In the genomic region with DNA sequence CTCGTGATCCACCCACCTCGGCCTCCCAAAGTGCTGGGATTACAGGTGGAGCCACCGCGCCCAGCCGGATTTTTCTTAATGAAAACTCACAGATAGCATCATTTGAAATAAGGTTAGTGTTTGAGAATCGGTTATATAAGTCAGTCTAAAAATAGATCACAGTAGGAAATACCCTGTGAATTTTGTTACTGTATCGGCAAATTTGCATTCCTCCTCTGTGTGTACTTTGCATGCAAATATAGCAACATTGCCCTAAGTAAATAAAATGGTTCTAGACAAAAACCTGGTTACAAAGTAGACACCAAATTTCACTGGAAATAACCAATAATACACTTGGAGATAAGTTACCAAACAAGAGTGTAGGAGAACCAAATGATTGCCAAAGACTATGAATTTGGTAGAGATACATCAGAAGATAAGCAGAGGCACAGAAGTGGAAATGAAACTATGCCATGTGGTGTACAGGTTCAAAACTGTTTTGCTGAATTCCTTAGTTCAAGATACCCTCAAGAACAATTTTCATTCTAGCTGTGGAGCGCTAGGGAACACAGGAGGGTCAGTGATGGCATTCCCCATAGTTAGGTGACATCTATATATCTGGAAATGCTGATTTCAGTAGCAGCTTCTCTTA, we compare ENCODE assay signal across 16 cellular contexts. TPM values are rescaled to one million over a fixed set of nuclear protein-coding genes. Genes with fewer than 3 reads are reported as not detected.
A peak's percentile ranks its signal among the peaks of the same experiment; 100 is the strongest.
DNase-seq lines count a peak whose midpoint lies in the region; ATAC-seq and TF ChIP-seq lines count a peak whose summit lies in the region.
"Had no signal": no experiment of that assay in that cellular context is flagged by ENCODE, and none has a peak within 500 bp of the region (broad histone marks: within the 10 kb centered on the region; RNA-seq: fewer than 3 reads in every experiment).

No MANE protein-coding gene starts in this region.

- H3K4me1 Mint-ChIP-seq in activated T-cell treated with anti-CD3 and anti-CD28 coated beads, Interleukin-2, amount 50 U/mL, for 24 hours (ENCODE audit: low read depth), result peaks cover 25% of the 10 kb centered on the region
- H3K4me1 Mint-ChIP-seq in T-helper 2 cell treated with Interferon-gamma antibody and Interleukin-4, amounts not matched to agents 5 μg/mL and 100 μg/mL, for 36 hours (ENCODE audit: low read depth), result peaks cover 18% of the 10 kb centered on the region

- H3K4me3 Mint-ChIP-seq in activated T-cell treated with anti-CD3 and anti-CD28 coated beads, Interleukin-2, amount 50 U/mL, for 24 hours, result no peak overlapping the region
- peak overlapping the region; percentile 63 for H3K4me3 Mint-ChIP-seq in T-helper 2 cell treated with Interferon-gamma antibody and Interleukin-4, amounts not matched to agents 5 μg/mL and 100 μg/mL, for 36 hours

- H4K20me1 ChIP-seq in osteoblast (ENCODE audit: insufficient read depth, low read length), result no peaks in the 10 kb centered on the region

- no peak overlapping the region for H3K4me2 ChIP-seq in osteoblast (ENCODE audit: insufficient read depth, low read length)

- H3K4me1 ChIP-seq in skeletal muscle tissue (ENCODE audit: control insufficient read depth in 3 of 3, insufficient read depth in 3 of 3, low read length in 3 of 3) (peaks cover 6 to 15% (median 15%) of the 10 kb centered on the region in 3 donors), osteoblast (ENCODE audit: insufficient read depth, low read length) (no peaks in the 10 kb centered on the region)

- ATAC-seq in HG03060 (IDR thresholded peaks at IDR 0.05; ENCODE audit: low read depth, unreplicated experiment) (peak; percentile 57), HG03457 (IDR thresholded peaks at IDR 0.05; ENCODE audit: unreplicated experiment) (no peak)

- no peak for TF ChIP-seq CTCF in osteoblast (IDR thresholded peaks at IDR 0.05; ENCODE audit: extremely low read depth, low read depth, low read length)

- H3K9ac ChIP-seq in skeletal muscle tissue (ENCODE audit: low read depth in 1 of 3, low read length in 3 of 3), result no peak overlapping the region

- peak overlapping the region; percentile 66 for H3K27ac Mint-ChIP-seq in activated T-cell treated with anti-CD3 and anti-CD28 coated beads, Interleukin-2, amount 50 U/mL, for 24 hours
- H3K27ac Mint-ChIP-seq in T-helper 2 cell treated with Interferon-gamma antibody and Interleukin-4, amounts not matched to agents 5 μg/mL and 100 μg/mL, for 36 hours, result peak overlapping the region; percentile 88

- H2AFZ ChIP-seq in osteoblast (ENCODE audit: low read length), result no peak overlapping the region

- H3K79me2 ChIP-seq in osteoblast (ENCODE audit: insufficient read depth, low read length), result no peaks in the 10 kb centered on the region

- H3K9me3 ChIP-seq in skeletal muscle tissue (ENCODE audit: control insufficient read depth in 3 of 3, low read length in 3 of 3), result no peaks in the 10 kb centered on the region
- H3K9me3 ChIP-seq in osteoblast (ENCODE audit: low read depth, low read length), result no peaks in the 10 kb centered on the region
- H3K9me3 ChIP-seq: left ventricle myocardium inferior had no signal

- DNase-seq in activated T-cell treated with anti-CD3 and anti-CD28 coated beads, Interleukin-2, amount 50 U/mL, for 24 hours, result no peak
- DNase-seq in activated T-cell treated with anti-CD3 and anti-CD28 coated beads for 4 hours (no peak), osteoblast (ENCODE audit: insufficient read length, low spot score, missing footprints) (no peak), DMS 273 treated with DMSO at 0.1 percent for 48 hours (lab: John Stamatoyannopoulos, UW) (no peak)
- DNase-seq in T-helper 2 cell treated with Interferon-gamma antibody and Interleukin-4, amounts not matched to agents 5 μg/mL and 100 μg/mL, for 36 hours (ENCODE audit: low spot score), result no peak
- DNase-seq: activated gamma-delta T cell treated with Interleukin-2 at 50 U/mL for 16 hours, cerebellar nuclear complex, DND-41, hippocampal formation, left ventricle myocardium inferior, NCI-H1417 treated with DMSO at 0.1 percent for 48 hours, NCI-H524, SHP77 had no signal

- H3K27ac ChIP-seq in skeletal muscle tissue (ENCODE audit: low read depth, low read length), result peak overlapping the region; percentile 32
- no peak overlapping the region for H3K27ac ChIP-seq in osteoblast (ENCODE audit: low read depth, low read length)
- H3K27ac ChIP-seq: left ventricle myocardium inferior had no signal

- H3K27me3 ChIP-seq in skeletal muscle tissue (ENCODE audit: control insufficient read depth in 3 of 3, insufficient read depth in 3 of 3, low read length in 3 of 3), result no peaks in the 10 kb centered on the region
- H3K27me3 ChIP-seq in osteoblast (ENCODE audit: insufficient read depth, low read length), result no peaks in the 10 kb centered on the region

- no peak overlapping the region for H3K4me3 ChIP-seq in skeletal muscle tissue (ENCODE audit: low read length in 3 of 3)
- H3K4me3 ChIP-seq in osteoblast (ENCODE audit: insufficient read depth, low read length), result no peak overlapping the region
- H3K4me3 ChIP-seq: left ventricle myocardium inferior had no signal

- peaks cover 7% of the 10 kb centered on the region for H3K9me3 Mint-ChIP-seq in activated T-cell treated with anti-CD3 and anti-CD28 coated beads, Interleukin-2, amount 50 U/mL, for 24 hours
- peaks cover 3% of the 10 kb centered on the region for H3K9me3 Mint-ChIP-seq in T-helper 2 cell treated with Interferon-gamma antibody and Interleukin-4, amounts not matched to agents 5 μg/mL and 100 μg/mL, for 36 hours

- peaks cover 85% of the 10 kb centered on the region for H3K36me3 Mint-ChIP-seq in activated T-cell treated with anti-CD3 and anti-CD28 coated beads, Interleukin-2, amount 50 U/mL, for 24 hours (ENCODE audit: low read depth)
- peaks cover 51% of the 10 kb centered on the region for H3K36me3 Mint-ChIP-seq in T-helper 2 cell treated with Interferon-gamma antibody and Interleukin-4, amounts not matched to agents 5 μg/mL and 100 μg/mL, for 36 hours (ENCODE audit: low read depth)

- no peaks in the 10 kb centered on the region for H3K27me3 Mint-ChIP-seq in activated T-cell treated with anti-CD3 and anti-CD28 coated beads, Interleukin-2, amount 50 U/mL, for 24 hours
- no peaks in the 10 kb centered on the region for H3K27me3 Mint-ChIP-seq in T-helper 2 cell treated with Interferon-gamma antibody and Interleukin-4, amounts not matched to agents 5 μg/mL and 100 μg/mL, for 36 hours (ENCODE audit: low read depth)

- peaks cover 8 to 12% (median 11%) of the 10 kb centered on the region in 3 donors for H3K36me3 ChIP-seq in skeletal muscle tissue (ENCODE audit: control insufficient read depth in 3 of 3, insufficient read depth in 3 of 3, low read length in 3 of 3)
- H3K36me3 ChIP-seq in osteoblast (ENCODE audit: insufficient read depth, low read length), result no peaks in the 10 kb centered on the region

RNA-seq across cellular contexts. Expression of a gene that starts 58.1 kb away (rescaled TPM):
- 23.0 TPM for total RNA-seq in skeletal muscle tissue
- 33.3 and 34.0 TPM in 2 replicates for total RNA-seq in osteoblast
